In genomic region chr14:23025181-23025788, GRCh38 we compare ENCODE assay signal across 17 cellular contexts. TPM values are rescaled to one million over a fixed set of nuclear protein-coding genes. Genes with fewer than 3 reads are reported as not detected.
DNase-seq lines count a peak whose midpoint lies in the region; ATAC-seq, FAIRE-seq and TF ChIP-seq lines count a peak whose summit lies in the region.
"Had no signal": no experiment of that assay in that cellular context is flagged by ENCODE, and none has a peak within 500 bp of the region (broad histone marks: within the 10 kb centered on the region; RNA-seq: fewer than 3 reads in every experiment).

No MANE protein-coding gene starts in this region.

- H3K36me3 ChIP-seq in HepG2 (replicated peaks in 1 of 2; ENCODE audit: control insufficient read depth in 1 of 2, insufficient read depth in 2 of 2, low read length in 2 of 2) (peaks cover 23 to 38% of the 10 kb centered on the region in 2 experiments), right lobe of liver (peaks cover 3 to 29% (median 7%) of the 10 kb centered on the region in 4 donors), endodermal cell (ENCODE audit: control insufficient read depth, insufficient read depth, low read length) (peaks cover 36% of the 10 kb centered on the region)

- POLR2A ChIA-PET in HepG2 (lab: Yijun Ruan, JAX) = interaction anchor here (1.0 to 15.1 kb wide), 8 partner anchors 9 to 96 kb away, joined by 3 to 203 read pairs (median 6); partner anchors contain the start of genes ACIN1, C14orf119, PRMT5 and PSMB5

- H3K27me3 ChIP-seq in HepG2 (ENCODE audit: control insufficient read depth in 1 of 2, insufficient read depth in 2 of 2, low read length in 2 of 2) (no peaks in the 10 kb centered on the region), right lobe of liver (no peaks in the 10 kb centered on the region), endodermal cell (ENCODE audit: control insufficient read depth, insufficient read depth, low read length, poor library complexity, severe bottlenecking) (no peaks in the 10 kb centered on the region)
- H3K27me3 ChIP-seq: BLaER1 treated with 17β-estradiol and CSF1 and Interleukin-3, amounts not matched to agents 10 nM and 100 nM; right atrium auricular region had no signal

- intact Hi-C loops in HepG2 (cut with micrococcal nuclease; ENCODE audit: unreplicated experiment) (no loop called here), right lobe of liver (cut with DNase I) (no loop called here)

- H3K27me3 Mint-ChIP-seq in endodermal cell (ENCODE audit: insufficient read depth) = no peaks in the 10 kb centered on the region
- no peaks in the 10 kb centered on the region for H3K27me3 Mint-ChIP-seq in stimulated activated naive CD8-positive, alpha-beta T cell treated with anti-CD3 and anti-CD28 coated beads, Interleukin-15, amount 100 ng/mL, for 72 hours
- H3K27me3 Mint-ChIP-seq: IgD-negative memory B cell had no signal

- ATAC-seq in HepG2 (peak; percentile 11), right lobe of liver (no peak), HG03097 (IDR thresholded peaks at IDR 0.05; ENCODE audit: low FRiP score, unreplicated experiment) (no peak), HG02852 (IDR thresholded peaks at IDR 0.05; ENCODE audit: unreplicated experiment) (no peak)
- ATAC-seq in stimulated activated naive CD8-positive, alpha-beta T cell treated with anti-CD3 and anti-CD28 coated beads, Interleukin-15, amount 100 ng/mL, for 72 hours = peak; percentile 61
- ATAC-seq: lower lobe of right lung had no signal

- in situ Hi-C loops in HepG2 (cut with HindIII; ENCODE audit: extremely low pct_ligation_motif_present, low pct_unique_long_range_greater_than_20kb) = no loop called here

- H3K4me3 ChIP-seq in HepG2 (replicated peaks in 1 of 3; ENCODE audit: insufficient read depth in 1 of 3, low read depth in 2 of 3, low read length in 3 of 3) = no peak overlapping the region
- H3K4me3 ChIP-seq in right lobe of liver = no peak overlapping the region
- H3K4me3 ChIP-seq in endodermal cell (ENCODE audit: low read length) = no peak overlapping the region
- H3K4me3 ChIP-seq: BLaER1 treated with 17β-estradiol and CSF1 and Interleukin-3, amounts not matched to agents 10 nM and 100 nM; lower lobe of right lung; right atrium auricular region had no signal

- peaks cover 29% of the 10 kb centered on the region for H3K4me1 ChIP-seq in HepG2 (ENCODE audit: insufficient read depth, low read length)
- no peaks in the 10 kb centered on the region for H3K4me1 ChIP-seq in right lobe of liver
- peaks cover 15% of the 10 kb centered on the region for H3K4me1 ChIP-seq in endodermal cell (ENCODE audit: control insufficient read depth, insufficient read depth, low read length)
- H3K4me1 ChIP-seq: right atrium auricular region had no signal

- TF ChIP-seq POLR2A in HepG2 (IDR thresholded peaks at IDR 0.05; ENCODE audit: insufficient read depth in 1 of 2, low read depth in 2 of 2, low read length in 2 of 2) = peak; percentile 52 to 61
- TF ChIP-seq POLR2A in right lobe of liver (IDR thresholded peaks at IDR 0.05) = no peak

- no peaks in the 10 kb centered on the region for H3K9me3 Mint-ChIP-seq in endodermal cell
- no peaks in the 10 kb centered on the region for H3K9me3 Mint-ChIP-seq in stimulated activated naive CD8-positive, alpha-beta T cell treated with anti-CD3 and anti-CD28 coated beads, Interleukin-15, amount 100 ng/mL, for 72 hours
- H3K9me3 Mint-ChIP-seq: IgD-negative memory B cell had no signal

- TF ChIP-seq EP300 in HepG2 (IDR thresholded peaks at IDR 0.05; ENCODE audit: low read depth in 2 of 2, low read length in 2 of 2) = no peak
- no peak for TF ChIP-seq EP300 in HepG2 (CRISPR knock-in tag; IDR thresholded peaks at IDR 0.05; ENCODE audit: borderline replicate concordance)

- DNase-seq in HepG2 (ENCODE audit: low spot score) (no peak), right lobe of liver (no peak), SK-N-DZ (ENCODE audit: low spot score) (peak; percentile 65), endodermal cell (no peak), activated gamma-delta T cell (lab: John Stamatoyannopoulos, UW) (no peak)
- no peak for DNase-seq in stimulated activated naive CD8-positive, alpha-beta T cell treated with anti-CD3 and anti-CD28 coated beads, Interleukin-15, amount 100 ng/mL, for 72 hours
- DNase-seq: head of caudate nucleus, lower lobe of right lung, NCI-H2081 treated with DMSO at 0.1 percent for 48 hours had no signal

- H3K79me2 ChIP-seq in HepG2 (ENCODE audit: insufficient read depth, low read length) = peaks cover 14% of the 10 kb centered on the region

- H4K20me1 ChIP-seq in HepG2 (ENCODE audit: insufficient read depth, low read length) = 0 out of 2 replicates have a peak, but pooled peaks cover 6% of the 10 kb centered on the region

- CTCF ChIA-PET in HepG2 (lab: Yijun Ruan, JAX; ENCODE audit: low intra/inter-chr PET ratio, low total read pairs) = no interaction called here

- no peak; the same call in 1 of the 2 replicates for TF ChIP-seq RAD21 in HepG2 (CRISPR knock-in tag; IDR thresholded peaks at IDR 0.05)

- H3K4me1 Mint-ChIP-seq in endodermal cell = peaks cover 60% of the 10 kb centered on the region
- H3K4me1 Mint-ChIP-seq in stimulated activated naive CD8-positive, alpha-beta T cell treated with anti-CD3 and anti-CD28 coated beads, Interleukin-15, amount 100 ng/mL, for 72 hours = peaks cover 69% of the 10 kb centered on the region

- H3K27ac ChIP-seq in HepG2 (ENCODE audit: extremely low read length, insufficient read depth, low read length) = no peak overlapping the region
- no peak overlapping the region for H3K27ac ChIP-seq in right lobe of liver
- peak overlapping the region; percentile 74 for H3K27ac ChIP-seq in endodermal cell (ENCODE audit: low read depth, low read length)
- H3K27ac ChIP-seq: BLaER1 treated with 17β-estradiol and CSF1 and Interleukin-3, amounts not matched to agents 10 nM and 100 nM; lower lobe of right lung; right atrium auricular region; VCaP had no signal

- H3K9me3 ChIP-seq in HepG2 (ENCODE audit: low read length) (no peaks in the 10 kb centered on the region), right lobe of liver (no peaks in the 10 kb centered on the region), endodermal cell (ENCODE audit: control insufficient read depth, low read length) (no peaks in the 10 kb centered on the region)
- H3K9me3 ChIP-seq: BLaER1 treated with 17β-estradiol and CSF1 and Interleukin-3, amounts not matched to agents 10 nM and 100 nM; lower lobe of right lung; right atrium auricular region had no signal

- WGBS in HepG2 (ENCODE audit: low lambda C conversion rate) = 92% methylated on average over 4 of the region's 4 CpGs
- 75% methylated on average over 4 of the region's 4 CpGs for WGBS in right lobe of liver (ENCODE audit: insufficient coverage, low coverage, low lambda C conversion rate, missing lambda C conversion rate)
- WGBS in endodermal cell (ENCODE audit: insufficient coverage in 1 of 2, insufficient read length in 1 of 2), 2 experiments = 86 to 89% methylated on average over 2 to 4 of the region's 4 CpGs

- TF ChIP-seq CTCF in HepG2 (CRISPR knock-in tag; IDR thresholded peaks at IDR 0.05) (no peak), right lobe of liver (IDR thresholded peaks at IDR 0.05) (no peak), endodermal cell (conservative IDR thresholded peaks at IDR 0.05) (no peak)

- H3K4me3 Mint-ChIP-seq in endodermal cell = no peak overlapping the region
- peak overlapping the region; percentile 10 to 63 for H3K4me3 Mint-ChIP-seq in stimulated activated naive CD8-positive, alpha-beta T cell treated with anti-CD3 and anti-CD28 coated beads, Interleukin-15, amount 100 ng/mL, for 72 hours

- BruUV-seq in HepG2 (replicated peaks; lab: Mats Ljungman, UMichigan) = no TSS peak

- H3K9ac ChIP-seq in HepG2 (ENCODE audit: insufficient read depth, low read depth, low read length) (no peak overlapping the region), endodermal cell (ENCODE audit: extremely low read depth, low read length, poor library complexity, severe bottlenecking) (no peak overlapping the region)

- FAIRE-seq in HepG2 (lab: Jason Lieb, UNC) = no peak
- FAIRE-seq: endometrium had no signal

- H2AFZ ChIP-seq in HepG2 (ENCODE audit: low read length) = no peak overlapping the region

- H3K36me3 Mint-ChIP-seq in endodermal cell (ENCODE audit: low read depth) = peaks cover 38% of the 10 kb centered on the region

- H3K4me2 ChIP-seq in HepG2 (ENCODE audit: low read depth, low read length) = no peak overlapping the region

- H3K27ac Mint-ChIP-seq in endodermal cell = peak overlapping the region; percentile 36
- peak overlapping the region; percentile 51 to 53 for H3K27ac Mint-ChIP-seq in stimulated activated naive CD8-positive, alpha-beta T cell treated with anti-CD3 and anti-CD28 coated beads, Interleukin-15, amount 100 ng/mL, for 72 hours

RNA-seq across cellular contexts. Expression of gene PSMB5, which starts 9.4 kb away (rescaled TPM):
- 871 and 1,316 TPM in 2 replicates for total RNA-seq in HepG2 (2016; rRNA removed; fragmentation: Illumina TruSeq; extraction: Trizol)
- 296 and 327 TPM in 2 replicates for total RNA-seq in HepG2 (2016; cell fraction: cytosol; rRNA removed; fragmentation: Illumina TruSeq; extraction: Trizol; ENCODE audit: low read depth)
- total RNA-seq in HepG2 (2016; cell fraction: insoluble cytoplasmic fraction; rRNA removed; fragmentation: Illumina TruSeq; extraction: Trizol) = 923 and 1,358 TPM in 2 replicates
- total RNA-seq in HepG2 (2016; cell fraction: membrane; rRNA removed; fragmentation: Illumina TruSeq; extraction: Trizol) = 499 and 543 TPM in 2 replicates
- 325 and 326 TPM in 2 replicates for total RNA-seq in HepG2 (2016; cell fraction: nucleus; rRNA removed; fragmentation: Illumina TruSeq; extraction: Trizol)
- polyA plus RNA-seq in HepG2 (2011; rRNA removed) = 566 and 705 TPM in 2 replicates
- polyA plus RNA-seq in HepG2 (2011; cell fraction: cytosol; rRNA removed) = 909 and 1,129 TPM in 2 replicates
- 173 and 191 TPM in 2 replicates for polyA plus RNA-seq in HepG2 (2011; cell fraction: nucleus; rRNA removed)
- 459 and 476 TPM in 2 replicates for polyA plus RNA-seq in HepG2 (2012)
- 281 and 292 TPM in 2 replicates for polyA plus RNA-seq in HepG2 (2016; cell fraction: cytosol; fragmentation: Illumina TruSeq; extraction: Trizol; ENCODE audit: low read depth)
- polyA plus RNA-seq in HepG2 (2016; cell fraction: insoluble cytoplasmic fraction; fragmentation: Illumina TruSeq; extraction: Trizol; ENCODE audit: low read depth) = 1,127 and 1,228 TPM in 2 replicates
- polyA plus RNA-seq in HepG2 (2016; cell fraction: membrane; fragmentation: Illumina TruSeq; extraction: Trizol; ENCODE audit: low read depth) = 411 and 426 TPM in 2 replicates
- 421 and 445 TPM in 2 replicates for polyA plus RNA-seq in HepG2 (2016; cell fraction: nucleus; fragmentation: Illumina TruSeq; extraction: Trizol; ENCODE audit: insufficient read depth, low read depth)
- 455 and 971 TPM in 2 replicates for polyA minus RNA-seq in HepG2 (2011; rRNA and poly(A)+ RNA removed; ENCODE audit: low replicate concordance)
- 370 and 379 TPM in 2 replicates for polyA minus RNA-seq in HepG2 (2011; cell fraction: cytosol; rRNA and poly(A)+ RNA removed)
- polyA minus RNA-seq in HepG2 (2011; cell fraction: nucleus; rRNA and poly(A)+ RNA removed) = 156 and 157 TPM in 2 replicates
- 10 to 100 TPM; 51.2 to 93.5 (median 59.1) TPM for total RNA-seq in right lobe of liver
- 295 and 318 TPM in 2 replicates for polyA plus RNA-seq in SK-N-DZ (2014; cell fraction: cytosol; rRNA removed)
- 104 and 163 TPM in 2 replicates for polyA plus RNA-seq in SK-N-DZ (2014; cell fraction: nucleus; rRNA removed)
- total RNA-seq in endodermal cell = 100 to 1,000 TPM; 227 to 257 TPM
- polyA plus RNA-seq in endodermal cell (2013, experiment 1 of 2) = 176 TPM
- polyA plus RNA-seq in endodermal cell (2013, experiment 2 of 2) = 169 TPM

RNA-seq across cellular contexts. Expression of gene C14orf93, which starts 15.3 kb away (rescaled TPM):
- total RNA-seq in HepG2 (2016; rRNA removed; fragmentation: Illumina TruSeq; extraction: Trizol) = 10.8 and 11.4 TPM in 2 replicates
- 3.1 and 3.7 TPM in 2 replicates for total RNA-seq in HepG2 (2016; cell fraction: cytosol; rRNA removed; fragmentation: Illumina TruSeq; extraction: Trizol; ENCODE audit: low read depth)
- 10.9 and 11.2 TPM in 2 replicates for total RNA-seq in HepG2 (2016; cell fraction: insoluble cytoplasmic fraction; rRNA removed; fragmentation: Illumina TruSeq; extraction: Trizol)
- total RNA-seq in HepG2 (2016; cell fraction: membrane; rRNA removed; fragmentation: Illumina TruSeq; extraction: Trizol) = 7.8 and 9.1 TPM in 2 replicates
- total RNA-seq in HepG2 (2016; cell fraction: nucleus; rRNA removed; fragmentation: Illumina TruSeq; extraction: Trizol) = 6.7 and 8.3 TPM in 2 replicates
- 19.8 and 22.5 TPM in 2 replicates for polyA plus RNA-seq in HepG2 (2011; rRNA removed)
- 18.0 and 23.7 TPM in 2 replicates for polyA plus RNA-seq in HepG2 (2011; cell fraction: cytosol; rRNA removed)
- 27.1 and 27.7 TPM in 2 replicates for polyA plus RNA-seq in HepG2 (2011; cell fraction: nucleus; rRNA removed)
- 14.5 and 15.7 TPM in 2 replicates for polyA plus RNA-seq in HepG2 (2012)
- polyA plus RNA-seq in HepG2 (2016; cell fraction: cytosol; fragmentation: Illumina TruSeq; extraction: Trizol; ENCODE audit: low read depth) = 2.6 and 3.0 TPM in 2 replicates
- 9.9 and 10.2 TPM in 2 replicates for polyA plus RNA-seq in HepG2 (2016; cell fraction: insoluble cytoplasmic fraction; fragmentation: Illumina TruSeq; extraction: Trizol; ENCODE audit: low read depth)
- polyA plus RNA-seq in HepG2 (2016; cell fraction: membrane; fragmentation: Illumina TruSeq; extraction: Trizol; ENCODE audit: low read depth) = 6.4 TPM in 2 replicates
- polyA plus RNA-seq in HepG2 (2016; cell fraction: nucleus; fragmentation: Illumina TruSeq; extraction: Trizol; ENCODE audit: insufficient read depth, low read depth) = 19.5 and 24.7 TPM in 2 replicates
- 18.0 and 62.7 TPM in 2 replicates for polyA minus RNA-seq in HepG2 (2011; rRNA and poly(A)+ RNA removed; ENCODE audit: low replicate concordance)
- polyA minus RNA-seq in HepG2 (2011; cell fraction: cytosol; rRNA and poly(A)+ RNA removed) = 8.0 and 14.8 TPM in 2 replicates
- 8.8 and 11.9 TPM in 2 replicates for polyA minus RNA-seq in HepG2 (2011; cell fraction: nucleus; rRNA and poly(A)+ RNA removed)
- 1 to 10 TPM; 1.7 to 4.0 (median 3.2) TPM for total RNA-seq in right lobe of liver
- polyA plus RNA-seq in SK-N-DZ (2014; cell fraction: cytosol; rRNA removed) = 25.3 and 34.9 TPM in 2 replicates
- polyA plus RNA-seq in SK-N-DZ (2014; cell fraction: nucleus; rRNA removed) = 25.0 and 38.7 TPM in 2 replicates
- total RNA-seq in endodermal cell = 1 to 10 TPM; 7.0 to 9.4 TPM
- polyA plus RNA-seq in endodermal cell (2013, experiment 1 of 2) = 9.6 TPM
- polyA plus RNA-seq in endodermal cell (2013, experiment 2 of 2) = 11.2 TPM

RNA-seq across cellular contexts. Expression of gene PSMB11, which starts 16.7 kb away (rescaled TPM):
- total RNA-seq in HepG2 (2016; rRNA removed; fragmentation: Illumina TruSeq; extraction: Trizol) (not detected in 2 replicates), right lobe of liver (not detected), endodermal cell (not detected)
- not detected in 2 replicates for total RNA-seq in HepG2 (2016; cell fraction: cytosol; rRNA removed; fragmentation: Illumina TruSeq; extraction: Trizol; ENCODE audit: low read depth)
- not detected in 2 replicates for total RNA-seq in HepG2 (2016; cell fraction: insoluble cytoplasmic fraction; rRNA removed; fragmentation: Illumina TruSeq; extraction: Trizol)
- total RNA-seq in HepG2 (2016; cell fraction: membrane; rRNA removed; fragmentation: Illumina TruSeq; extraction: Trizol) = not detected in 2 replicates
- total RNA-seq in HepG2 (2016; cell fraction: nucleus; rRNA removed; fragmentation: Illumina TruSeq; extraction: Trizol) = not detected in 2 replicates
- not detected in 2 replicates for polyA plus RNA-seq in HepG2 (2011; rRNA removed)
- not detected in 2 replicates for polyA plus RNA-seq in HepG2 (2011; cell fraction: cytosol; rRNA removed)
- not detected in 2 replicates for polyA plus RNA-seq in HepG2 (2011; cell fraction: nucleus; rRNA removed)
- not detected in 2 replicates for polyA plus RNA-seq in HepG2 (2012)
- polyA plus RNA-seq in HepG2 (2016; cell fraction: cytosol; fragmentation: Illumina TruSeq; extraction: Trizol; ENCODE audit: low read depth) = not detected in 2 replicates
- not detected in 2 replicates for polyA plus RNA-seq in HepG2 (2016; cell fraction: insoluble cytoplasmic fraction; fragmentation: Illumina TruSeq; extraction: Trizol; ENCODE audit: low read depth)
- not detected in 2 replicates for polyA plus RNA-seq in HepG2 (2016; cell fraction: membrane; fragmentation: Illumina TruSeq; extraction: Trizol; ENCODE audit: low read depth)
- not detected in 2 replicates for polyA plus RNA-seq in HepG2 (2016; cell fraction: nucleus; fragmentation: Illumina TruSeq; extraction: Trizol; ENCODE audit: insufficient read depth, low read depth)
- 0.10 TPM in 1 of 2 replicates, not detected in the other for polyA minus RNA-seq in HepG2 (2011; rRNA and poly(A)+ RNA removed; ENCODE audit: low replicate concordance)
- polyA minus RNA-seq in HepG2 (2011; cell fraction: cytosol; rRNA and poly(A)+ RNA removed) = not detected in 2 replicates
- polyA minus RNA-seq in HepG2 (2011; cell fraction: nucleus; rRNA and poly(A)+ RNA removed) = not detected in 2 replicates
- not detected in 2 replicates for polyA plus RNA-seq in SK-N-DZ (2014; cell fraction: cytosol; rRNA removed)
- polyA plus RNA-seq in SK-N-DZ (2014; cell fraction: nucleus; rRNA removed) = not detected in 2 replicates
- not detected for polyA plus RNA-seq in endodermal cell (2013, experiment 1 of 2)
- not detected for polyA plus RNA-seq in endodermal cell (2013, experiment 2 of 2)
- total RNA-seq: lower lobe of right lung, right atrium auricular region, ureter had no signal
- polyA plus RNA-seq: IgD-negative memory B cell had no signal

RNA-seq across cellular contexts. Expression of gene CDH24, which starts 32.0 kb away (rescaled TPM):
- total RNA-seq in HepG2 (2016; rRNA removed; fragmentation: Illumina TruSeq; extraction: Trizol) (0.41 and 0.69 TPM in 2 replicates), right lobe of liver (under 1 TPM; 0.26 to 0.74 (median 0.54) TPM), endodermal cell (10 to 100 TPM; 16.9 to 17.2 TPM)
- total RNA-seq in HepG2 (2016; cell fraction: cytosol; rRNA removed; fragmentation: Illumina TruSeq; extraction: Trizol; ENCODE audit: low read depth) = 0.35 and 0.40 TPM in 2 replicates
- total RNA-seq in HepG2 (2016; cell fraction: insoluble cytoplasmic fraction; rRNA removed; fragmentation: Illumina TruSeq; extraction: Trizol) = 0.45 and 0.76 TPM in 2 replicates
- 1.1 and 1.2 TPM in 2 replicates for total RNA-seq in HepG2 (2016; cell fraction: membrane; rRNA removed; fragmentation: Illumina TruSeq; extraction: Trizol)
- total RNA-seq in HepG2 (2016; cell fraction: nucleus; rRNA removed; fragmentation: Illumina TruSeq; extraction: Trizol) = 0.56 and 0.59 TPM in 2 replicates
- 0.99 and 1.2 TPM in 2 replicates for polyA plus RNA-seq in HepG2 (2011; rRNA removed)
- 0.41 and 0.76 TPM in 2 replicates for polyA plus RNA-seq in HepG2 (2011; cell fraction: cytosol; rRNA removed)
- 6.5 and 6.6 TPM in 2 replicates for polyA plus RNA-seq in HepG2 (2011; cell fraction: nucleus; rRNA removed)
- polyA plus RNA-seq in HepG2 (2012) = 0.50 and 0.55 TPM in 2 replicates
- 0.59 and 0.70 TPM in 2 replicates for polyA plus RNA-seq in HepG2 (2016; cell fraction: cytosol; fragmentation: Illumina TruSeq; extraction: Trizol; ENCODE audit: low read depth)
- polyA plus RNA-seq in HepG2 (2016; cell fraction: insoluble cytoplasmic fraction; fragmentation: Illumina TruSeq; extraction: Trizol; ENCODE audit: low read depth) = 0.41 and 0.73 TPM in 2 replicates
- 1.0 and 1.2 TPM in 2 replicates for polyA plus RNA-seq in HepG2 (2016; cell fraction: membrane; fragmentation: Illumina TruSeq; extraction: Trizol; ENCODE audit: low read depth)
- polyA plus RNA-seq in HepG2 (2016; cell fraction: nucleus; fragmentation: Illumina TruSeq; extraction: Trizol; ENCODE audit: insufficient read depth, low read depth) = 2.5 and 2.8 TPM in 2 replicates
- 1.1 and 16.3 TPM in 2 replicates for polyA minus RNA-seq in HepG2 (2011; rRNA and poly(A)+ RNA removed; ENCODE audit: low replicate concordance)
- 0.40 and 0.44 TPM in 2 replicates for polyA minus RNA-seq in HepG2 (2011; cell fraction: cytosol; rRNA and poly(A)+ RNA removed)
- polyA minus RNA-seq in HepG2 (2011; cell fraction: nucleus; rRNA and poly(A)+ RNA removed) = 0.90 and 0.99 TPM in 2 replicates
- 58.9 and 63.3 TPM in 2 replicates for polyA plus RNA-seq in SK-N-DZ (2014; cell fraction: cytosol; rRNA removed)
- polyA plus RNA-seq in SK-N-DZ (2014; cell fraction: nucleus; rRNA removed) = 246 and 343 TPM in 2 replicates
- polyA plus RNA-seq in endodermal cell (2013, experiment 1 of 2) = 37.1 TPM
- 32.0 TPM for polyA plus RNA-seq in endodermal cell (2013, experiment 2 of 2)

RNA-seq across cellular contexts. Expression of gene AJUBA, which starts 42.9 kb away (rescaled TPM):
- total RNA-seq in HepG2 (2016; rRNA removed; fragmentation: Illumina TruSeq; extraction: Trizol) (109 and 157 TPM in 2 replicates), right lobe of liver (10 to 100 TPM in 5 of 6 experiments, 1 to 10 TPM in 1; 7.8 to 64.6 (median 54.2) TPM), endodermal cell (10 to 100 TPM; 34.2 to 51.4 TPM)
- total RNA-seq in HepG2 (2016; cell fraction: cytosol; rRNA removed; fragmentation: Illumina TruSeq; extraction: Trizol; ENCODE audit: low read depth) = 29.1 and 32.6 TPM in 2 replicates
- total RNA-seq in HepG2 (2016; cell fraction: insoluble cytoplasmic fraction; rRNA removed; fragmentation: Illumina TruSeq; extraction: Trizol) = 104 and 153 TPM in 2 replicates
- 72.3 and 78.5 TPM in 2 replicates for total RNA-seq in HepG2 (2016; cell fraction: membrane; rRNA removed; fragmentation: Illumina TruSeq; extraction: Trizol)
- total RNA-seq in HepG2 (2016; cell fraction: nucleus; rRNA removed; fragmentation: Illumina TruSeq; extraction: Trizol) = 149 and 162 TPM in 2 replicates
- 241 and 315 TPM in 2 replicates for polyA plus RNA-seq in HepG2 (2011; rRNA removed)
- polyA plus RNA-seq in HepG2 (2011; cell fraction: cytosol; rRNA removed) = 184 and 225 TPM in 2 replicates
- 207 and 248 TPM in 2 replicates for polyA plus RNA-seq in HepG2 (2011; cell fraction: nucleus; rRNA removed)
- polyA plus RNA-seq in HepG2 (2012) = 183 and 230 TPM in 2 replicates
- polyA plus RNA-seq in HepG2 (2016; cell fraction: cytosol; fragmentation: Illumina TruSeq; extraction: Trizol; ENCODE audit: low read depth) = 8.7 and 9.2 TPM in 2 replicates
- polyA plus RNA-seq in HepG2 (2016; cell fraction: insoluble cytoplasmic fraction; fragmentation: Illumina TruSeq; extraction: Trizol; ENCODE audit: low read depth) = 102 and 106 TPM in 2 replicates
- polyA plus RNA-seq in HepG2 (2016; cell fraction: membrane; fragmentation: Illumina TruSeq; extraction: Trizol; ENCODE audit: low read depth) = 31.5 and 31.6 TPM in 2 replicates
- 158 and 165 TPM in 2 replicates for polyA plus RNA-seq in HepG2 (2016; cell fraction: nucleus; fragmentation: Illumina TruSeq; extraction: Trizol; ENCODE audit: insufficient read depth, low read depth)
- polyA minus RNA-seq in HepG2 (2011; rRNA and poly(A)+ RNA removed; ENCODE audit: low replicate concordance) = 171 and 630 TPM in 2 replicates
- 150 and 166 TPM in 2 replicates for polyA minus RNA-seq in HepG2 (2011; cell fraction: cytosol; rRNA and poly(A)+ RNA removed)
- 420 and 488 TPM in 2 replicates for polyA minus RNA-seq in HepG2 (2011; cell fraction: nucleus; rRNA and poly(A)+ RNA removed)
- 2.7 and 3.7 TPM in 2 replicates for polyA plus RNA-seq in SK-N-DZ (2014; cell fraction: cytosol; rRNA removed)
- 3.4 and 4.8 TPM in 2 replicates for polyA plus RNA-seq in SK-N-DZ (2014; cell fraction: nucleus; rRNA removed)
- 46.6 TPM for polyA plus RNA-seq in endodermal cell (2013, experiment 1 of 2)
- 47.8 TPM for polyA plus RNA-seq in endodermal cell (2013, experiment 2 of 2)

Comparison
In these comparisons a context has a peak if more than half of its experiments do, and no peak if none do; other contexts are left out.
1. ATAC-seq: peak in HepG2 (single experiment) and stimulated activated naive CD8-positive, alpha-beta T cell treated with anti-CD3 and anti-CD28 coated beads, Interleukin-15, amount 100 ng/mL, for 72 hours (single experiment); none in right lobe of liver (0 of 4), HG03097 (single experiment) and HG02852 (single experiment).